ENCODE assay signal across 8 cellular contexts in the genomic region with DNA sequence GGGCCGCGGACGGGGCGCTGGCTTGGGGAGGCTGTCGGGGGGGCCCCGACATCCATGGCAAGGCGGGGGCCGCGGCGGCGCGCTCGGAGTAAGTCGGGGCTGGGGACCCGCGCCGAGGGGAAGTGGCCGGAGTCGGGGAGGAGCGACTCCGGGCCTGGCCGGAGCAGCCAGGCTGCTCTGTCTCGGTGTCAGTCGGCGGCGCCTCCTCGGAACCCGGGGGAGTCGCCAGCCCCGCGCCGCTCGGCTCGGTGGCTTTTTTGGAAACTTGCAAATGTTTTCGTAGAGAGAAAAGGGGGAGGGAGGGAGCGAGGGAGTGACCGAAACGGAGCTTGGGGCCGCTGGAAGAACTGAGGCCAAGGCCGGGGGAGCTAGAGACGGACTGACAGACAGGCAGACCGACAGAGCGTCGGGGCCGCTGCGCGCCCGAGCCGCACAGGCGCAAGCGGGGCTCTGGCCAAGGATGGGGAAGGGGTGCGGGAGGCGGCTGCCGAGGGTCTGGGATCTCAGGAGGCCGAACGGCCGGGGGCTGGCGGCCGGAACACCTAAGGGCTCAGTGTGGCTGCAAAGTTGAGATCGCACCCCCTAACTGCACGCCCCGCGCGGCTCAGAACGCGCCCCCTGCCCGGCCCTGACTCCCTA. TPM values are rescaled to one million over a fixed set of nuclear protein-coding genes. Genes with fewer than 3 reads are reported as not detected.
DNase-seq lines count a peak whose midpoint lies in the region; ATAC-seq and TF ChIP-seq lines count a peak whose summit lies in the region.

No MANE protein-coding gene starts in this region.

- no peak overlapping the region for H3K27ac Mint-ChIP-seq in CD4-positive, CD25-positive, alpha-beta regulatory T cell

- peaks cover 15% of the 10 kb centered on the region for H3K27me3 ChIP-seq in CD4-positive, CD25-positive, alpha-beta regulatory T cell (ENCODE audit: control insufficient read depth, insufficient read depth, low read length)
- peaks cover 36% of the 10 kb centered on the region for H3K27me3 ChIP-seq in upper lobe of right lung

- no peak for DNase-seq in CD4-positive, CD25-positive, alpha-beta regulatory T cell
- DNase-seq in M059J (ENCODE audit: low read depth) (peak; percentile 28), choroid plexus epithelial cell (ENCODE audit: low read depth) (peak; percentile 27), medulla oblongata (ENCODE audit: extremely low spot score) (peak; percentile 15), upper lobe of right lung (no peak), COR-L47 (lab: John Stamatoyannopoulos, UW) (no peak), midbrain (lab: John Stamatoyannopoulos, UW) (no peak)

- no peaks in the 10 kb centered on the region for H3K9me3 ChIP-seq in CD4-positive, CD25-positive, alpha-beta regulatory T cell (ENCODE audit: control insufficient read depth in 2 of 2, low read length in 2 of 2)
- no peaks in the 10 kb centered on the region for H3K9me3 ChIP-seq in upper lobe of right lung

- peaks cover 0 to 3% (median 0%) of the 10 kb centered on the region in 7 donors for H3K9me3 Mint-ChIP-seq in CD4-positive, CD25-positive, alpha-beta regulatory T cell

- intact Hi-C loops in upper lobe of right lung (cut with DNase I) = no loop called here

- H3K36me3 ChIP-seq in CD4-positive, CD25-positive, alpha-beta regulatory T cell (ENCODE audit: control insufficient read depth, insufficient read depth, low read length) = no peaks in the 10 kb centered on the region
- H3K36me3 ChIP-seq in upper lobe of right lung = no peaks in the 10 kb centered on the region

- H3K4me3 Mint-ChIP-seq in CD4-positive, CD25-positive, alpha-beta regulatory T cell = peak overlapping the region in 3 of 4 donors; percentile 70 to 77 (median 71)

- ATAC-seq in CD4-positive, CD25-positive, alpha-beta regulatory T cell (ENCODE audit: low read depth in 2 of 2) = no peak
- ATAC-seq in upper lobe of right lung = peak; percentile 32
- ATAC-seq in HG03139 (IDR thresholded peaks at IDR 0.05; ENCODE audit: unreplicated experiment) = no peak

- no peaks in the 10 kb centered on the region for H3K36me3 Mint-ChIP-seq in CD4-positive, CD25-positive, alpha-beta regulatory T cell

- peaks cover 0 to 17% (median 3%) of the 10 kb centered on the region in 4 donors for H3K4me1 Mint-ChIP-seq in CD4-positive, CD25-positive, alpha-beta regulatory T cell

- TF ChIP-seq CTCF in choroid plexus epithelial cell (conservative IDR thresholded peaks at IDR 0.05; ENCODE audit: low read depth, low read length) (no peak), upper lobe of right lung (IDR thresholded peaks at IDR 0.05) (no peak)

- no peak overlapping the region for H3K27ac ChIP-seq in CD4-positive, CD25-positive, alpha-beta regulatory T cell (ENCODE audit: insufficient read depth, low read length, poor library complexity, severe bottlenecking)
- H3K27ac ChIP-seq in upper lobe of right lung = peak overlapping the region; percentile 79

- H3K27me3 Mint-ChIP-seq in CD4-positive, CD25-positive, alpha-beta regulatory T cell = peaks cover 53% of the 10 kb centered on the region

- peaks cover 21% of the 10 kb centered on the region for H3K4me1 ChIP-seq in CD4-positive, CD25-positive, alpha-beta regulatory T cell (ENCODE audit: control insufficient read depth, insufficient read depth, low read length, poor library complexity, severe bottlenecking)
- peaks cover 13% of the 10 kb centered on the region for H3K4me1 ChIP-seq in upper lobe of right lung

- no peak overlapping the region for H3K4me3 ChIP-seq in CD4-positive, CD25-positive, alpha-beta regulatory T cell (ENCODE audit: low read depth, low read length)
- H3K4me3 ChIP-seq in choroid plexus epithelial cell (ENCODE audit: low read depth, low read length) (peak overlapping the region; percentile 50), upper lobe of right lung (peak overlapping the region; percentile 58)

RNA-seq across cellular contexts. Expression of gene PTH1R, which starts 5.0 kb away (rescaled TPM):
- not detected for total RNA-seq in CD4-positive, CD25-positive, alpha-beta regulatory T cell
- polyA plus RNA-seq in CD4-positive, CD25-positive, alpha-beta regulatory T cell = not detected
- total RNA-seq in M059J (2014; rRNA removed; shearing (Covaris generic)) = 0.49 and 1.4 TPM in 2 replicates
- 14.9 TPM for total RNA-seq in upper lobe of right lung

RNA-seq across cellular contexts. Expression of gene MYL3, which starts 19.3 kb away (rescaled TPM):
- not detected for total RNA-seq in CD4-positive, CD25-positive, alpha-beta regulatory T cell
- not detected for polyA plus RNA-seq in CD4-positive, CD25-positive, alpha-beta regulatory T cell
- 2.6 TPM in 1 of 2 replicates, not detected in the other for total RNA-seq in M059J (2014; rRNA removed; shearing (Covaris generic))
- 3.8 TPM for total RNA-seq in upper lobe of right lung

Comparison
In these comparisons a context has a peak if more than half of its experiments do, and no peak if none do; other contexts are left out.
1. DNase-seq: peak in M059J (single experiment), choroid plexus epithelial cell (single experiment) and medulla oblongata (single experiment); none in CD4-positive, CD25-positive, alpha-beta regulatory T cell (0 of 3), upper lobe of right lung (single experiment), COR-L47 (single experiment) and midbrain (single experiment).